8 cellular contexts compared by ENCODE assay signal in the genomic region with DNA sequence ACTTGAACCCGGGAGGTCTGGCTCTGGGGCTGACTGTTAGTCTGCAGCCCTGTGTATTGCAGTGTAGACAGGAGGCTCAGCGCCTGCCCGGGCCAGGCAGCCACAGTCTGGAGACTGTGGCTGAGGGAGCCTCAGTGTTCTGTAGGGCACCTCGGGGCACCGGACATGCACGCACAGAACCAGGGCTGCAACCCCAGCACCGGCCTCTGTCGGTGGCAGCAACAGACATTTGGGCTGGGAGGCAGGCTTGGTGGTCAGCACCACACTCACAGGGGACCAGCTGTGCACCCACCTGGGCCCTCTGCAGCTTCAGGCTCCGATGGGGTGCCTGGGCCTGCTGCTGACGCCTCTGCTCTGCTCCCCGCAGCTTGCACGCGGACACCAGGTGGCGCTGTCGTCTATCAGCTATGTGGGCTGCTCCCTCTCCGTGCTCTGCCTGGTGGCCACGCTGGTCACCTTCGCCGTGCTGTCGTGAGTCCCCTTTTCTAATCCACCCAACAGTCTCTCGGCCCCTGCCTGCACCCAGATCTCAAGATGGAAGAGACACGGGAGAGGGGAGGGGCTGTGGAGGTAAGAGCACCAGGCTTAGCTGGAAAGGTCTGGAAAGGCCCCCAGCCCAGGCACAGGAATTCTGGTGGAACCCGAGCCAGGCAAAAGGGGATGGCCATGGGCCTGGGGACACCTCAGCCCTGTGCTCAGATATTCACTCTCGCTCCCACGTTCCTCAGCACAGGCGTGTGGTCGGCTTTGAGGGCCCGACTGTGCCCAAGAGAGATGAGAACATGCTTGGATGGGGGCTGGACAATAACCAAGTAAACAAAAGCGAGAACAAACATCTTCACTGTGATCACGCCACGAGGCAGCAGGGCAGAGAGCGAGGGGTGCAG.
A peak's percentile ranks its signal among the peaks of the same experiment; 100 is the strongest.
DNase-seq lines count a peak whose midpoint lies in the region; ATAC-seq and TF ChIP-seq lines count a peak whose summit lies in the region.

No MANE protein-coding gene starts in this region.

- CTCF ChIA-PET in A673 (lab: Charles Lee) = interaction anchor here (1.1 to 1.6 kb wide), 3 partner anchors 8 to 350 kb away, joined by 3 to 6 read pairs (median 4); no protein-coding TSS in a partner anchor

- H3K27ac ChIP-seq in A673 (ENCODE audit: low read depth, low read length, poor library complexity, severe bottlenecking) = no peak overlapping the region
- H3K27ac ChIP-seq in lower lobe of right lung = peak overlapping the region; percentile 25

- DNase-seq in A673 (ENCODE audit: low spot score) = peak; percentile 83
- DNase-seq in NCI-H510A (lab: John Stamatoyannopoulos, UW) = peak; percentile 40
- peak; percentile 76 to 79 for DNase-seq in activated CD4-positive, alpha-beta T cell treated with anti-CD3 and anti-CD28 coated beads, Interleukin-2, amount 50 U/mL, for 24 hours (ENCODE audit: low read depth in 1 of 2, low spot score in 1 of 2)
- peak; percentile 11 for DNase-seq in cortex of kidney (lab: John Stamatoyannopoulos, UW)
- DNase-seq in lower lobe of right lung = peak; percentile 89
- DNase-seq in stimulated activated CD8-positive, alpha-beta memory T cell treated with anti-CD3 and anti-CD28 coated beads, Interleukin-15, amount 100 ng/mL, for 1 hour (ENCODE audit: low read depth) = peak; percentile 60

- H3K4me3 ChIP-seq in A673 (ENCODE audit: low read depth, low read length, poor library complexity, severe bottlenecking) (no peak overlapping the region), lower lobe of right lung (no peak overlapping the region)

- intact Hi-C loops in A673 (cut with micrococcal nuclease; ENCODE audit: unreplicated experiment) (loop anchor here (10.0 kb wide), 2 partner anchors 470 to 730 kb away; no protein-coding TSS in a partner anchor), lower lobe of right lung (cut with DNase I) (no loop called here)

- POLR2A ChIA-PET in A673 (lab: Charles Lee; ENCODE audit: low non-redundant PET) = no interaction called here

- H3K9me3 ChIP-seq in A673 (ENCODE audit: low read depth, low read length, poor library complexity, severe bottlenecking) (no peaks in the 10 kb centered on the region), lower lobe of right lung (no peaks in the 10 kb centered on the region)

- no TSS peak for BruUV-seq in A673 (replicated peaks; lab: Mats Ljungman, UMichigan)

- no peak for TF ChIP-seq POLR2A in GM18505 (IDR thresholded peaks at IDR 0.05; ENCODE audit: borderline replicate concordance, extremely low read depth, insufficient read depth, insufficient read length)

- H3K4me1 ChIP-seq in A673 (ENCODE audit: insufficient read depth, low read length, poor library complexity, severe bottlenecking) = no peaks in the 10 kb centered on the region
- H3K4me1 ChIP-seq in lower lobe of right lung = peaks cover 29% of the 10 kb centered on the region

- TF ChIP-seq CTCF in A673 (conservative IDR thresholded peaks at IDR 0.05; ENCODE audit: low read depth, low read length) = peak; percentile 95
- peak; percentile 92 for TF ChIP-seq CTCF in lower lobe of right lung (IDR thresholded peaks at IDR 0.05)

- peak; percentile 59 for ATAC-seq in GM18505 (IDR thresholded peaks at IDR 0.05; ENCODE audit: unreplicated experiment)
- peak; percentile 64 for ATAC-seq in HG03066 (IDR thresholded peaks at IDR 0.05; ENCODE audit: low read depth, unreplicated experiment)
- ATAC-seq in lower lobe of right lung = peak; percentile 87 to 88

- H3K27me3 ChIP-seq in A673 (replicated peaks; ENCODE audit: insufficient read depth, low read depth, low read length, poor library complexity) (no peaks in the 10 kb centered on the region), lower lobe of right lung (ENCODE audit: low read depth) (peaks cover 8% of the 10 kb centered on the region)

- H3K36me3 ChIP-seq in A673 (ENCODE audit: insufficient read depth, low read length, poor library complexity, severe bottlenecking) (no peaks in the 10 kb centered on the region), lower lobe of right lung (peaks cover 16% of the 10 kb centered on the region)

Comparison
In these comparisons a context has a peak if more than half of its experiments do, and no peak if none do; other contexts are left out.
1. DNase-seq: peak in every context shown above with its lines; median percentile 89 in lower lobe of right lung; 83 in A673; 78 in activated CD4-positive, alpha-beta T cell treated with anti-CD3 and anti-CD28 coated beads, Interleukin-2, amount 50 U/mL, for 24 hours; 60 in stimulated activated CD8-positive, alpha-beta memory T cell treated with anti-CD3 and anti-CD28 coated beads, Interleukin-15, amount 100 ng/mL, for 1 hour; 40 in NCI-H510A; 11 in cortex of kidney.